In genomic region chr1:25694591-25695007, GRCh38 we compare ENCODE assay signal across 10 cellular contexts.
A peak's percentile ranks its signal among the peaks of the same experiment; 100 is the strongest.
DNase-seq lines count a peak whose midpoint lies in the region; ATAC-seq, FAIRE-seq and TF ChIP-seq lines count a peak whose summit lies in the region.
"Had no signal": no experiment of that assay in that cellular context is flagged by ENCODE, and none has a peak within 500 bp of the region (broad histone marks: within the 10 kb centered on the region; RNA-seq: fewer than 3 reads in every experiment).

No MANE protein-coding gene starts in this region.

- peak overlapping the region; percentile 88 for H3K27ac ChIP-seq in ACC112 (ENCODE audit: low read depth, low read length)
- peak overlapping the region; percentile 80 for H3K27ac ChIP-seq in angular gyrus (ENCODE audit: low read depth, low read length)
- peak overlapping the region; percentile 93 for H3K27ac ChIP-seq in cardiac muscle cell
- peak overlapping the region in 3 of 4 donors; percentile 13 to 50 (median 34) for H3K27ac ChIP-seq in pancreas

- no peaks in the 10 kb centered on the region for H3K9me3 ChIP-seq in cardiac muscle cell (ENCODE audit: low read depth)
- H3K9me3 ChIP-seq in pancreas: no peaks in the 10 kb centered on the region
- H3K9me3 ChIP-seq: BLaER1 treated with 17β-estradiol and CSF1 and Interleukin-3, amounts not matched to agents 10 nM and 100 nM; MG63 had no signal

- DNase-seq in cardiac muscle cell (ENCODE audit: low read depth in 1 of 2, low spot score in 1 of 2) (peak in 1 of 2 donors; percentile 67), pancreas (no peak), hypothalamus (lab: John Stamatoyannopoulos, UW) (no peak), A172 (ENCODE audit: low spot score) (no peak)
- DNase-seq in activated CD4-positive, CD25-positive, alpha-beta regulatory T cell treated with anti-CD3 and anti-CD28 coated beads, Interleukin-2, amount 50 U/mL, for 72 hours: no peak

- H3K36me3 ChIP-seq in ACC112 (ENCODE audit: insufficient read depth, low read length) (no peaks in the 10 kb centered on the region), cardiac muscle cell (no peaks in the 10 kb centered on the region), pancreas (no peaks in the 10 kb centered on the region)
- H3K36me3 ChIP-seq: BLaER1 treated with 17β-estradiol and CSF1 and Interleukin-3, amounts not matched to agents 10 nM and 100 nM; MG63 had no signal

- TF ChIP-seq CTCF in cardiac muscle cell (IDR thresholded peaks at IDR 0.05; ENCODE audit: low read depth, low read length) (no peak), pancreas (IDR thresholded peaks at IDR 0.05) (no peak)

- FAIRE-seq in pancreas (lab: Jason Lieb, UNC): no peak

- H3K27me3 ChIP-seq in ACC112 (ENCODE audit: insufficient read depth, low read length) (no peaks in the 10 kb centered on the region), cardiac muscle cell (no peaks in the 10 kb centered on the region), pancreas (no peaks in the 10 kb centered on the region)
- H3K27me3 ChIP-seq: BLaER1 treated with 17β-estradiol and CSF1 and Interleukin-3, amounts not matched to agents 10 nM and 100 nM; MG63 had no signal

- H2AFZ ChIP-seq in ACC112 (ENCODE audit: low read length, unreplicated experiment): no peak overlapping the region

- intact Hi-C loops in pancreas (cut with DNase I): no loop called here

- ATAC-seq in pancreas (peak in 3 of 4 donors; percentile 7 to 10 (median 10)), HG03139 (IDR thresholded peaks at IDR 0.05; ENCODE audit: unreplicated experiment) (no peak)

- 77 to 82% methylated on average over 4 of the region's 4 CpGs for WGBS in pancreas, 2 donors

- no peak overlapping the region for H3K4me3 ChIP-seq in ACC112 (ENCODE audit: low read depth, low read length)
- H3K4me3 ChIP-seq in cardiac muscle cell: no peak overlapping the region
- no peak overlapping the region for H3K4me3 ChIP-seq in pancreas
- H3K4me3 ChIP-seq: BLaER1 treated with 17β-estradiol and CSF1 and Interleukin-3, amounts not matched to agents 10 nM and 100 nM; MG63 had no signal

- H3K79me2 ChIP-seq in ACC112 (ENCODE audit: control insufficient read depth, insufficient read depth, low read length, unreplicated experiment): no peaks in the 10 kb centered on the region

- H3K4me1 ChIP-seq in ACC112 (ENCODE audit: control insufficient read depth, insufficient read depth, low read length, unreplicated experiment): peaks cover 26% of the 10 kb centered on the region
- peaks cover 57% of the 10 kb centered on the region for H3K4me1 ChIP-seq in cardiac muscle cell (ENCODE audit: low read depth)
- peaks cover 0 to 4% (median 0%) of the 10 kb centered on the region in 3 donors for H3K4me1 ChIP-seq in pancreas

Comparison
In these comparisons a context has a peak if more than half of its experiments do, and no peak if none do; other contexts are left out.
1. H3K27ac ChIP-seq: peak in every context shown above with its lines; median percentile 93 in cardiac muscle cell; 88 in ACC112; 80 in angular gyrus; 34 in pancreas.